2 cellular contexts compared by ENCODE assay signal in genomic region chr3:111454551-111454950, GRCh38.
TF ChIP-seq lines count a peak whose summit lies in the region.

No MANE protein-coding gene starts in this region.

TF ChIP-seq in HCT116, 20 proteins besides CTCF, POLR2A, EP300 and RAD21:
- no peak for TF ChIP-seq JUND (IDR thresholded peaks at IDR 0.05)
- TF ChIP-seq TCF7L2 (IDR thresholded peaks at IDR 0.05; ENCODE audit: borderline replicate concordance, extremely low read depth, insufficient read depth, insufficient read length), result peak; percentile 73

TF ChIP-seq in H1, 55 proteins besides CTCF, POLR2A, EP300 and RAD21:
- TF ChIP-seq RBBP5 (IDR thresholded peaks at IDR 0.05; ENCODE audit: borderline replicate concordance, low read depth, low read length) (no peak), KDM4A (IDR thresholded peaks at IDR 0.05; ENCODE audit: low read depth, low read length, severe bottlenecking) (no peak), CTBP2 (IDR thresholded peaks at IDR 0.05; ENCODE audit: borderline replicate concordance, insufficient read depth, insufficient read length, low read length) (no peak), NANOG (IDR thresholded peaks at IDR 0.05; ENCODE audit: insufficient read depth, low read depth, low read length, poor library complexity, severe bottlenecking) (no peak), CBX5 (IDR thresholded peaks at IDR 0.05; ENCODE audit: low read depth, low read length) (no peak), YY1 (IDR thresholded peaks at IDR 0.05; ENCODE audit: low read depth, low read length) (no peak), RNF2 (IDR thresholded peaks at IDR 0.05; ENCODE audit: borderline replicate concordance, low read depth, low read length, missing control alignments, poor library complexity, severe bottlenecking) (no peak), SIX5 (IDR thresholded peaks at IDR 0.05; ENCODE audit: low read depth, low read length) (no peak)
TF ChIP-seq in H1: peak in this region for 0.
